6 cellular contexts compared by ENCODE assay signal in genomic region chr9:100359057-100359456, GRCh38.
"Had no signal": no experiment of that assay in that cellular context is flagged by ENCODE, and none has a peak within 500 bp of the region (broad histone marks: within the 10 kb centered on the region; RNA-seq: fewer than 3 reads in every experiment).

No MANE protein-coding gene starts in this region.

- ATAC-seq: GM23338, HCT116 had no signal

- FAIRE-seq: H1, HTR-8/SVneo had no signal

- H3K4me3 Mint-ChIP-seq: GM23338 had no signal

- DNase-seq: H7, KBM-7 had no signal

- H3K27ac Mint-ChIP-seq: GM23338 had no signal
